ENCODE assay signal across 20 cellular contexts in the genomic region with DNA sequence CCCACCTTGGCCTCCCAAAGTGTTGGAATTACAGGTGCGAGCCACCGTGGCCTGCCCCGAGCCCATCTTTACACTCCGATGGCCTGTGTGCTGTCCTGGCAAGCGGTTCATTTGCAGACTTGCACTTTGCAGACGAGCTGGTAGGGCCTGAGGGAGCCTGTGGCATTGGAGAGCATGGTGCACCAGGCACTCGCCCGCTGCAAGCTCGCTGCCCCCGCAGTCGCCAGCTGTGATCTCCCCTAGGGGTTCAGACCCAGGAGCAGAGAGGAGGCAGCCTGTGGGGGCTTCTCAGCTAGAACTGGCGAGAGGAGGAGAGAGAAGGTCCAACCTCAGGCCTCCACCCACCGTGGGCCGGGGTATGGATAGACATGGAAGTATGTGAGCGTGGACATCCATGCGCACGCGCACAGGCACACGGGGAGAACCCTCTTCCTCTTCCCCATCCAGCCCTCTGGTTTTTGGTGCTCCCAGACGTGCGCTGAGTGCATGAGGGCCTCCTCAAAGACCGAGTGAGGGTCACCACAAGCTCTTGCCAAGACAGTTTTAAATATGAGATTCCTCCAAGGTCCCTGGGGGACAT. TPM values are rescaled to one million over a fixed set of nuclear protein-coding genes. Genes with fewer than 3 reads are reported as not detected.
DNase-seq lines count a peak whose midpoint lies in the region; ATAC-seq and TF ChIP-seq lines count a peak whose summit lies in the region.
"Had no signal": no experiment of that assay in that cellular context is flagged by ENCODE, and none has a peak within 500 bp of the region (broad histone marks: within the 10 kb centered on the region; RNA-seq: fewer than 3 reads in every experiment).

No MANE protein-coding gene starts in this region.

- H3K4me2 ChIP-seq in mesendoderm (ENCODE audit: low read length): no peak overlapping the region
- H3K4me2 ChIP-seq in neuronal stem cell (ENCODE audit: insufficient read depth, low read length, poor library complexity, severe bottlenecking): no peak overlapping the region

- H4K5ac ChIP-seq in mesendoderm (ENCODE audit: low read length): no peak overlapping the region

- peak overlapping the region; percentile 76 for H3K56ac ChIP-seq in mesendoderm (ENCODE audit: low read length)

- DNase-seq in mesendoderm: no peak
- DNase-seq in neuronal stem cell (ENCODE audit: low spot score): no peak
- no peak for DNase-seq in NCI-H2107 (lab: John Stamatoyannopoulos, UW)
- DNase-seq in occipital lobe (lab: John Stamatoyannopoulos, UW): no peak
- DNase-seq in SJCRH30: no peak
- DNase-seq: DMS153, DND-41, HFFc6, KG1, MG63, NCI-H1694, NCI-H2081, NCI-H2171, NCI-H226, NCI-H510A, Right ventricle myocardium superior, RPMI8226 had no signal

- peaks cover 11% of the 10 kb centered on the region for H3K4me1 ChIP-seq in mesendoderm (ENCODE audit: control insufficient read depth, low read depth, low read length)
- H3K4me1 ChIP-seq in neuronal stem cell (ENCODE audit: control insufficient read depth in 2 of 2, insufficient read depth in 1 of 2, low read depth in 1 of 2, low read length in 2 of 2): peaks cover 22 to 30% of the 10 kb centered on the region in 2 donors
- peaks cover 43% of the 10 kb centered on the region for H3K4me1 ChIP-seq in SJCRH30

- H2BK15ac ChIP-seq in mesendoderm (replicated peaks; ENCODE audit: low read depth): no peak overlapping the region
- H2BK15ac ChIP-seq in neuronal stem cell (ENCODE audit: low read length): peak overlapping the region; percentile 97

- no peak overlapping the region for H3K9ac ChIP-seq in mesendoderm (ENCODE audit: low read length)
- peak overlapping the region; percentile 63 for H3K9ac ChIP-seq in neuronal stem cell (ENCODE audit: low read depth, low read length, poor library complexity)

- H3K4me3 Mint-ChIP-seq in brain: peak overlapping the region; percentile 10 to 73 (median 43)
- H3K4me3 Mint-ChIP-seq: B cell, HFFc6 had no signal

- H3K27ac Mint-ChIP-seq in brain: peak overlapping the region; percentile 91 to 99 (median 98)
- H3K27ac Mint-ChIP-seq: B cell, HFFc6 had no signal

- no peak for TF ChIP-seq CTCF in brain (conservative IDR thresholded peaks at IDR 0.05)

- H3K79me2 ChIP-seq in mesendoderm (ENCODE audit: control insufficient read depth, insufficient read depth, low read length): no peaks in the 10 kb centered on the region

- H3K9me3 Mint-ChIP-seq in brain: peaks cover 0 to 4% (median 0%) of the 10 kb centered on the region in 5 experiments
- H3K9me3 Mint-ChIP-seq: HFFc6 had no signal

- H2AK5ac ChIP-seq in mesendoderm (ENCODE audit: low read length) (no peak overlapping the region), neuronal stem cell (ENCODE audit: low read depth, low read length) (peak overlapping the region; percentile 100)

- H4K8ac ChIP-seq in mesendoderm (ENCODE audit: low read depth, low read length): no peak overlapping the region
- H4K8ac ChIP-seq in neuronal stem cell (ENCODE audit: low read depth, low read length): no peak overlapping the region

- H2BK120ac ChIP-seq in mesendoderm (ENCODE audit: low read depth, low read length) (no peak overlapping the region), neuronal stem cell (ENCODE audit: low read depth, low read length) (peak overlapping the region; percentile 98)

- no peaks in the 10 kb centered on the region for H3K36me3 Mint-ChIP-seq in brain

- H3K79me1 ChIP-seq in mesendoderm (ENCODE audit: low read length) (no peaks in the 10 kb centered on the region), neuronal stem cell (ENCODE audit: low read depth, low read length) (no peaks in the 10 kb centered on the region)

- H3K4ac ChIP-seq in mesendoderm (ENCODE audit: low read depth, low read length) (no peak overlapping the region), neuronal stem cell (ENCODE audit: low read length) (peak overlapping the region; percentile 81)

- H3K23ac ChIP-seq in mesendoderm (ENCODE audit: low read length) (no peak overlapping the region), neuronal stem cell (ENCODE audit: low read depth, low read length, poor library complexity) (peak overlapping the region; percentile 12)

- peak overlapping the region; percentile 90 for H4K91ac ChIP-seq in neuronal stem cell (ENCODE audit: low read depth, low read length, poor library complexity)

- no peak for ATAC-seq in HG03457 (IDR thresholded peaks at IDR 0.05; ENCODE audit: unreplicated experiment)

- no peaks in the 10 kb centered on the region for H3K27me3 ChIP-seq in mesendoderm (ENCODE audit: insufficient read depth, low read length, poor library complexity)
- H3K27me3 ChIP-seq in neuronal stem cell (ENCODE audit: control insufficient read depth in 3 of 3, insufficient read depth in 3 of 3, low read depth in 1 of 3, low read length in 3 of 3): no peaks in the 10 kb centered on the region
- H3K27me3 ChIP-seq in SJCRH30: no peaks in the 10 kb centered on the region
- H3K27me3 ChIP-seq: MG63 had no signal

- H3K9me3 ChIP-seq in neuronal stem cell (replicated peaks in 1 of 2; ENCODE audit: control insufficient read depth in 2 of 2, insufficient read depth in 1 of 2, low read depth in 1 of 2, low read length in 2 of 2) (no peaks in the 10 kb centered on the region), SJCRH30 (replicated peaks) (no peaks in the 10 kb centered on the region)
- H3K9me3 ChIP-seq: MG63 had no signal

- H2BK5ac ChIP-seq in mesendoderm (ENCODE audit: low read length) (no peak overlapping the region), neuronal stem cell (ENCODE audit: low read length) (peak overlapping the region; percentile 94)

- H3K14ac ChIP-seq in neuronal stem cell (ENCODE audit: low read length): no peak overlapping the region

- H3K27ac ChIP-seq in mesendoderm (ENCODE audit: low read depth, low read length) (no peak overlapping the region), neuronal stem cell (replicated peaks; ENCODE audit: low read length) (peak overlapping the region; percentile 91), SJCRH30 (no peak overlapping the region)

- no peaks in the 10 kb centered on the region for H3K36me3 ChIP-seq in mesendoderm (ENCODE audit: control insufficient read depth, insufficient read depth, low read length)
- no peaks in the 10 kb centered on the region for H3K36me3 ChIP-seq in neuronal stem cell (replicated peaks in 1 of 2; ENCODE audit: control insufficient read depth in 2 of 2, insufficient read depth in 2 of 2, low read length in 2 of 2)
- no peaks in the 10 kb centered on the region for H3K36me3 ChIP-seq in SJCRH30
- H3K36me3 ChIP-seq: MG63 had no signal

- H2BK12ac ChIP-seq in neuronal stem cell (ENCODE audit: low read length): peak overlapping the region; percentile 87

- H3K18ac ChIP-seq in mesendoderm (ENCODE audit: low read length): no peak overlapping the region
- H3K18ac ChIP-seq in neuronal stem cell (ENCODE audit: low read length): peak overlapping the region; percentile 95

- H3K4me3 ChIP-seq in mesendoderm (ENCODE audit: low read length) (no peak overlapping the region), neuronal stem cell (ENCODE audit: low read length in 2 of 2) (no peak overlapping the region), SJCRH30 (no peak overlapping the region)
- H3K4me3 ChIP-seq: MG63 had no signal

- peak overlapping the region; percentile 79 for H2AFZ ChIP-seq in neuronal stem cell (ENCODE audit: low read length)

- peaks cover 90% of the 10 kb centered on the region for H3K4me1 Mint-ChIP-seq in brain

- no peaks in the 10 kb centered on the region for H3K27me3 Mint-ChIP-seq in brain
- H3K27me3 Mint-ChIP-seq: B cell had no signal

- no CpG with 5 or more reads among the region's 22 CpGs for WGBS in mesendoderm (ENCODE audit: extremely low coverage, insufficient coverage, low lambda C conversion rate)
- WGBS in neuronal stem cell (ENCODE audit: extremely low coverage in 2 of 2, insufficient read length in 2 of 2, insufficient replicate concordance in 1 of 2), 2 donors: no CpG with 5 or more reads among the region's 22 CpGs

RNA-seq across cellular contexts. Expression of a gene that starts 15.3 kb away (rescaled TPM):
- 48.7 TPM for polyA plus RNA-seq in brain (ENCODE audit: insufficient read depth, low read depth, low replicate concordance)
- polyA plus RNA-seq in mesendoderm (2013, experiment 1 of 2): 98.9 TPM
- polyA plus RNA-seq in mesendoderm (2013, experiment 2 of 2): 97.0 TPM
- 136 TPM for polyA plus RNA-seq in neuronal stem cell (2013, experiment 1 of 2)
- polyA plus RNA-seq in neuronal stem cell (2013, experiment 2 of 2): 133 TPM
- total RNA-seq in occipital lobe: 31.5 TPM
- 54.9 and 58.8 TPM in 2 replicates for total RNA-seq in SJCRH30 (2014; rRNA removed; shearing (Covaris generic))

RNA-seq across cellular contexts. Expression of a gene that starts 57.7 kb away (rescaled TPM):
- 18.0 TPM for polyA plus RNA-seq in brain (ENCODE audit: insufficient read depth, low read depth, low replicate concordance)
- polyA plus RNA-seq in mesendoderm (2013, experiment 1 of 2): 3.1 TPM
- 2.8 TPM for polyA plus RNA-seq in mesendoderm (2013, experiment 2 of 2)
- polyA plus RNA-seq in neuronal stem cell (2013, experiment 1 of 2): 10.4 TPM
- polyA plus RNA-seq in neuronal stem cell (2013, experiment 2 of 2): 10.3 TPM
- total RNA-seq in occipital lobe: 22.3 TPM
- total RNA-seq in SJCRH30 (2014; rRNA removed; shearing (Covaris generic)): 5.0 and 5.1 TPM in 2 replicates
